1 cellular context compared by ENCODE assay signal in the genomic region with DNA sequence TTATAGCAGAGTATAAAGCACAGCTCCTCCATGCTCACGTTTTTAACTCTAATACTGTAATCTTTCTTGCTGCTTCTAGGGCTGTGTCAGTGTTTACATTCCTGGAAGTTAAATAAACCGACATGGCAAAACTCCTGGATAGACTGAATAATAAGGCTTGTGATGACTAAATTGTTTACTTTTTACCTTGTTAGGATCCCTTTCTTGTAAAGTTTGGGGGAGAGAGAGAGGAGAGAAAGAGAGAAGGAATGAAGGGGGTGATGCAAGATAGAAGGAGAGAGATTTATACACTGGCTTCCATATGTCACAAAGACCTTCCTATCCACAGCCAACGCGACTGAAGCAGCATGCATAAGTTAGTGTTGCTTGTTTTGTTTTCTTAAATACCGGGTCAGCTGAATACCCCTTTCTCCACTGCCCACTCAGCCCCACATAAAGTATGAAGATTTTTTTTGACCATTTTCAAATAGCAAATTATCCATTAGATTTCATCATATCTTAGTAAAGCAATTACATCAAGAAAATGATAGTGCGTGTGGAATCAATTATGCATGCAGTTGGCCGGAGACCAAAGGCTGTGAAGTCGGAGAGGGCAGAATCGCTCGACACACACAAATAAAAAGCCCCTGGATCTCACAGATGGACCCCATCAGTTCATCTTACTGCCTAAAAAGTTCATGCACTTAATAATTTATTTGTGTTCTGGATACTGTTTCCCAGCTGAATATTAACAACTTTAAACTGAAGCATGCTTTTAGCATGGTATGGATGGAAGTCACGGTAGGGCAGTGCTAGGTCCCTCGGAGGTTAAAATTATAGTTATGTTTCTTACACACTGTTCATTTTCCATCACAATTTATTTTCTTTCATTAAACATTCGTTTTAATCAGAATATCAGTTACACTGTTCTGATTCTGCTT.
TF ChIP-seq lines count a peak whose summit lies in the region.

No MANE protein-coding gene starts in this region.

TF ChIP-seq in HepG2, 621 proteins besides CTCF, POLR2A, EP300 and RAD21 (continued from another document):
- TF ChIP-seq ZNF605 (CRISPR knock-in tag; IDR thresholded peaks at IDR 0.05): no peak
- no peak for TF ChIP-seq KDM1A (CRISPR knock-in tag; IDR thresholded peaks at IDR 0.05)
- no peak for TF ChIP-seq MTF1 (CRISPR knock-in tag; IDR thresholded peaks at IDR 0.05)
- TF ChIP-seq PCBP1 (IDR thresholded peaks at IDR 0.05; ENCODE audit: borderline replicate concordance, low read depth, low read length): no peak
- no peak for TF ChIP-seq SATB2 (CRISPR knock-in tag; IDR thresholded peaks at IDR 0.05)
- peak; percentile 70 for TF ChIP-seq FOXA3 (CRISPR knock-in tag; IDR thresholded peaks at IDR 0.05)
- TF ChIP-seq ZNF296 (CRISPR knock-in tag; conservative IDR thresholded peaks at IDR 0.05): no peak
- TF ChIP-seq, protein P1, sequence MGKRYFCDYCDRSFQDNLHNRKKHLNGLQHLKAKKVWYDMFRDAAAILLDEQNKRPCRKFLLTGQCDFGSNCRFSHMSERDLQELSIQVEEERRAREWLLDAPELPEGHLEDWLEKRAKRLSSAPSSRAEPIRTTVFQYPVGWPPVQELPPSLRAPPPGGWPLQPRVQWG (CRISPR knock-in tag; IDR thresholded peaks at IDR 0.05; ENCODE audit: borderline replicate concordance, low read depth): no peak
- TF ChIP-seq HHEX (CRISPR knock-in tag; IDR thresholded peaks at IDR 0.05): peak; percentile 92
- TF ChIP-seq SIX1 (CRISPR knock-in tag; IDR thresholded peaks at IDR 0.05; ENCODE audit: borderline replicate concordance): no peak
- no peak for TF ChIP-seq POLR2AphosphoS2 (IDR thresholded peaks at IDR 0.05; ENCODE audit: low read depth, low read length)
- TF ChIP-seq, protein P2, sequence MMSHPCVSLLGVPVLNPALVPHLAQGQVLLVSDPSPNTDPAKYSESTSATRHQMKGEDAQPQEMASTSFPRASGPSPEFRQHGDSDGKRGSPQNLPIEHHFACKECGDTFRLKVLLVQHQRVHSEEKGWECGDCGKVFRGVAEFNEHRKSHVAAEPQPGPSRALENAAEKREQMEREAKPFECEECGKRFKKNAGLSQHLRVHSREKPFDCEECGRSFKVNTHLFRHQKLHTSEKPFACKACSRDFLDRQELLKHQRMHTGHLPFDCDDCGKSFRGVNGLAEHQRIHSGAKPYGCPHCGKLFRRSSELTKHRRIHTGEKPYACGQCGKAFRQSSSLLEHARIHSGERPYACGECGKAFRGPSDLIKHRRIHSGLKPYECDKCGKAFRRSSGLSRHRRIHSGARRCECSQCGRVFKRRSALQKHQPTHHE (CRISPR knock-in tag; IDR thresholded peaks at IDR 0.05; ENCODE audit: borderline replicate concordance): no peak
- no peak for TF ChIP-seq SAP130 (CRISPR knock-in tag; IDR thresholded peaks at IDR 0.05; ENCODE audit: low read depth)
- TF ChIP-seq BHLHE40 (IDR thresholded peaks at IDR 0.05; ENCODE audit: low read length): peak; percentile 77
- TF ChIP-seq SOX5 (CRISPR knock-in tag; IDR thresholded peaks at IDR 0.05; ENCODE audit: borderline replicate concordance): no peak; the same call in 1 of the 2 replicates
- TF ChIP-seq, protein P3, sequence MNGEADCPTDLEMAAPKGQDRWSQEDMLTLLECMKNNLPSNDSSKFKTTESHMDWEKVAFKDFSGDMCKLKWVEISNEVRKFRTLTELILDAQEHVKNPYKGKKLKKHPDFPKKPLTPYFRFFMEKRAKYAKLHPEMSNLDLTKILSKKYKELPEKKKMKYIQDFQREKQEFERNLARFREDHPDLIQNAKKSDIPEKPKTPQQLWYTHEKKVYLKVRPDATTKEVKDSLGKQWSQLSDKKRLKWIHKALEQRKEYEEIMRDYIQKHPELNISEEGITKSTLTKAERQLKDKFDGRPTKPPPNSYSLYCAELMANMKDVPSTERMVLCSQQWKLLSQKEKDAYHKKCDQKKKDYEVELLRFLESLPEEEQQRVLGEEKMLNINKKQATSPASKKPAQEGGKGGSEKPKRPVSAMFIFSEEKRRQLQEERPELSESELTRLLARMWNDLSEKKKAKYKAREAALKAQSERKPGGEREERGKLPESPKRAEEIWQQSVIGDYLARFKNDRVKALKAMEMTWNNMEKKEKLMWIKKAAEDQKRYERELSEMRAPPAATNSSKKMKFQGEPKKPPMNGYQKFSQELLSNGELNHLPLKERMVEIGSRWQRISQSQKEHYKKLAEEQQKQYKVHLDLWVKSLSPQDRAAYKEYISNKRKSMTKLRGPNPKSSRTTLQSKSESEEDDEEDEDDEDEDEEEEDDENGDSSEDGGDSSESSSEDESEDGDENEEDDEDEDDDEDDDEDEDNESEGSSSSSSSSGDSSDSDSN (CRISPR knock-in tag; IDR thresholded peaks at IDR 0.05): no peak
- TF ChIP-seq, protein P4, sequence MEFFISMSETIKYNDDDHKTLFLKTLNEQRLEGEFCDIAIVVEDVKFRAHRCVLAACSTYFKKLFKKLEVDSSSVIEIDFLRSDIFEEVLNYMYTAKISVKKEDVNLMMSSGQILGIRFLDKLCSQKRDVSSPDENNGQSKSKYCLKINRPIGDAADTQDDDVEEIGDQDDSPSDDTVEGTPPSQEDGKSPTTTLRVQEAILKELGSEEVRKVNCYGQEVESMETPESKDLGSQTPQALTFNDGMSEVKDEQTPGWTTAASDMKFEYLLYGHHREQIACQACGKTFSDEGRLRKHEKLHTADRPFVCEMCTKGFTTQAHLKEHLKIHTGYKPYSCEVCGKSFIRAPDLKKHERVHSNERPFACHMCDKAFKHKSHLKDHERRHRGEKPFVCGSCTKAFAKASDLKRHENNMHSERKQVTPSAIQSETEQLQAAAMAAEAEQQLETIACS (CRISPR knock-in tag; IDR thresholded peaks at IDR 0.05): no peak
- TF ChIP-seq ZBTB7A (CRISPR knock-in tag; IDR thresholded peaks at IDR 0.05): no peak
- TF ChIP-seq, protein P5, sequence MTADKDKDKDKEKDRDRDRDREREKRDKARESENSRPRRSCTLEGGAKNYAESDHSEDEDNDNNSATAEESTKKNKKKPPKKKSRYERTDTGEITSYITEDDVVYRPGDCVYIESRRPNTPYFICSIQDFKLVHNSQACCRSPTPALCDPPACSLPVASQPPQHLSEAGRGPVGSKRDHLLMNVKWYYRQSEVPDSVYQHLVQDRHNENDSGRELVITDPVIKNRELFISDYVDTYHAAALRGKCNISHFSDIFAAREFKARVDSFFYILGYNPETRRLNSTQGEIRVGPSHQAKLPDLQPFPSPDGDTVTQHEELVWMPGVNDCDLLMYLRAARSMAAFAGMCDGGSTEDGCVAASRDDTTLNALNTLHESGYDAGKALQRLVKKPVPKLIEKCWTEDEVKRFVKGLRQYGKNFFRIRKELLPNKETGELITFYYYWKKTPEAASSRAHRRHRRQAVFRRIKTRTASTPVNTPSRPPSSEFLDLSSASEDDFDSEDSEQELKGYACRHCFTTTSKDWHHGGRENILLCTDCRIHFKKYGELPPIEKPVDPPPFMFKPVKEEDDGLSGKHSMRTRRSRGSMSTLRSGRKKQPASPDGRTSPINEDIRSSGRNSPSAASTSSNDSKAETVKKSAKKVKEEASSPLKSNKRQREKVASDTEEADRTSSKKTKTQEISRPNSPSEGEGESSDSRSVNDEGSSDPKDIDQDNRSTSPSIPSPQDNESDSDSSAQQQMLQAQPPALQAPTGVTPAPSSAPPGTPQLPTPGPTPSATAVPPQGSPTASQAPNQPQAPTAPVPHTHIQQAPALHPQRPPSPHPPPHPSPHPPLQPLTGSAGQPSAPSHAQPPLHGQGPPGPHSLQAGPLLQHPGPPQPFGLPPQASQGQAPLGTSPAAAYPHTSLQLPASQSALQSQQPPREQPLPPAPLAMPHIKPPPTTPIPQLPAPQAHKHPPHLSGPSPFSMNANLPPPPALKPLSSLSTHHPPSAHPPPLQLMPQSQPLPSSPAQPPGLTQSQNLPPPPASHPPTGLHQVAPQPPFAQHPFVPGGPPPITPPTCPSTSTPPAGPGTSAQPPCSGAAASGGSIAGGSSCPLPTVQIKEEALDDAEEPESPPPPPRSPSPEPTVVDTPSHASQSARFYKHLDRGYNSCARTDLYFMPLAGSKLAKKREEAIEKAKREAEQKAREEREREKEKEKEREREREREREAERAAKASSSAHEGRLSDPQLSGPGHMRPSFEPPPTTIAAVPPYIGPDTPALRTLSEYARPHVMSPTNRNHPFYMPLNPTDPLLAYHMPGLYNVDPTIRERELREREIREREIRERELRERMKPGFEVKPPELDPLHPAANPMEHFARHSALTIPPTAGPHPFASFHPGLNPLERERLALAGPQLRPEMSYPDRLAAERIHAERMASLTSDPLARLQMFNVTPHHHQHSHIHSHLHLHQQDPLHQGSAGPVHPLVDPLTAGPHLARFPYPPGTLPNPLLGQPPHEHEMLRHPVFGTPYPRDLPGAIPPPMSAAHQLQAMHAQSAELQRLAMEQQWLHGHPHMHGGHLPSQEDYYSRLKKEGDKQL (CRISPR knock-in tag; IDR thresholded peaks at IDR 0.05; ENCODE audit: low read depth): peak; percentile 68; the same call in 1 of the 2 replicates
- no peak for TF ChIP-seq ZNF674 (CRISPR knock-in tag; IDR thresholded peaks at IDR 0.05; ENCODE audit: low read depth)
- TF ChIP-seq TCF7 (IDR thresholded peaks at IDR 0.05; ENCODE audit: low read depth): 0 out of 2 replicates have a peak, but pooled peaks have one; percentile 14
- TF ChIP-seq, protein P6, sequence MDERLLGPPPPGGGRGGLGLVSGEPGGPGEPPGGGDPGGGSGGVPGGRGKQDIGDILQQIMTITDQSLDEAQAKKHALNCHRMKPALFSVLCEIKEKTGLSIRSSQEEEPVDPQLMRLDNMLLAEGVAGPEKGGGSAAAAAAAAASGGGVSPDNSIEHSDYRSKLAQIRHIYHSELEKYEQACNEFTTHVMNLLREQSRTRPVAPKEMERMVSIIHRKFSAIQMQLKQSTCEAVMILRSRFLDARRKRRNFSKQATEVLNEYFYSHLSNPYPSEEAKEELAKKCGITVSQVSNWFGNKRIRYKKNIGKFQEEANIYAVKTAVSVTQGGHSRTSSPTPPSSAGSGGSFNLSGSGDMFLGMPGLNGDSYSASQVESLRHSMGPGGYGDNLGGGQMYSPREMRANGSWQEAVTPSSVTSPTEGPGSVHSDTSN (CRISPR knock-in tag; IDR thresholded peaks at IDR 0.05): no peak
TF ChIP-seq in HepG2: peak in this region for 13.
